In genomic region chr10:74705361-74705980, GRCh38 we compare ENCODE assay signal across 20 cellular contexts.
DNase-seq lines count a peak whose midpoint lies in the region; FAIRE-seq and TF ChIP-seq lines count a peak whose summit lies in the region.
"Had no signal": no experiment of that assay in that cellular context is flagged by ENCODE, and none has a peak within 500 bp of the region (broad histone marks: within the 10 kb centered on the region; RNA-seq: fewer than 3 reads in every experiment).

No MANE protein-coding gene starts in this region.

- TF ChIP-seq CTCF in nephron (IDR thresholded peaks at IDR 0.05; ENCODE audit: unreplicated experiment in 3 of 3) (no peak), endodermal cell (conservative IDR thresholded peaks at IDR 0.05) (no peak)

- H3K36me3 ChIP-seq in endodermal cell (ENCODE audit: control insufficient read depth, insufficient read depth, low read length): no peaks in the 10 kb centered on the region

- H3K27ac ChIP-seq in endodermal cell (ENCODE audit: low read depth, low read length): no peak overlapping the region
- H3K27ac ChIP-seq: epithelial cell of prostate, foreskin keratinocyte, parathyroid adenoma, skin epidermis had no signal

- H3K9ac ChIP-seq in endodermal cell (ENCODE audit: extremely low read depth, low read length, poor library complexity, severe bottlenecking): no peak overlapping the region
- H3K9ac ChIP-seq: parathyroid adenoma had no signal

- no peaks in the 10 kb centered on the region for H3K9me3 ChIP-seq in endodermal cell (ENCODE audit: control insufficient read depth, low read length)

- H3K27me3 Mint-ChIP-seq in nephron (ENCODE audit: low read depth) (no peaks in the 10 kb centered on the region), endodermal cell (ENCODE audit: insufficient read depth) (no peaks in the 10 kb centered on the region)
- H3K27me3 Mint-ChIP-seq: activated CD4-positive, alpha-beta T cell treated with anti-CD3 and anti-CD28 coated beads, Interleukin-2, amount 10 ng/mL, durations not matched to agents 7 days and 5 days; dendritic cell treated with granulocyte-macrophage colony-stimulating factor and Interleukin-4, amounts not matched to agents 40 ng/mL and 50 ng/mL, for 4 days; naive B cell had no signal

- DNase-seq in GM18507 (ENCODE audit: extremely low spot score, insufficient read length, low read depth): no peak
- DNase-seq in NCI-H146 treated with DMSO at 0.1 percent for 48 hours (lab: John Stamatoyannopoulos, UW; ENCODE audit: unreplicated experiment): peak; percentile 90
- DNase-seq in NCI-H69 (lab: John Stamatoyannopoulos, UW): peak; percentile 96
- DNase-seq in SIG-M5 (lab: John Stamatoyannopoulos, UW): no peak
- no peak for DNase-seq in NK-92 treated with Interleukin-12 subunit alpha and Interleukin-12 subunit beta, amount 100 ng/mL, for 24 hours (lab: John Stamatoyannopoulos, UW)
- no peak for DNase-seq in stimulated activated CD4-positive, alpha-beta T cell treated with anti-CD3 and anti-CD28 coated beads, Interleukin-4, amount 100 ng/mL, for 4 hours
- DNase-seq in endodermal cell: no peak
- DNase-seq: activated CD4-positive, alpha-beta T cell treated with anti-CD3 and anti-CD28 coated beads, Interleukin-2, amount 10 ng/mL, durations not matched to agents 7 days and 5 days; activated CD8-positive, alpha-beta memory T cell treated with anti-CD3 and anti-CD28 coated beads, Interleukin-2, amount 50 U/mL, for 4 hours; foreskin keratinocyte; GF-D8; kidney; naive B cell; NCI-H226; stimulated activated CD4-positive, alpha-beta T cell treated with anti-CD3 and anti-CD28 coated beads, Interleukin-2, amount 100 ng/mL, for 48 hours had no signal

- peak; percentile 12 for FAIRE-seq in GM18507 (lab: Jason Lieb, UNC)
- FAIRE-seq: kidney had no signal

- WGBS in endodermal cell (ENCODE audit: insufficient coverage in 1 of 2, insufficient read length in 1 of 2), 2 experiments: 94 to 100% methylated on average over 1 to 3 of the region's 3 CpGs

- H3K4me1 Mint-ChIP-seq in nephron: peaks cover 20% of the 10 kb centered on the region
- no peaks in the 10 kb centered on the region for H3K4me1 Mint-ChIP-seq in endodermal cell
- H3K4me1 Mint-ChIP-seq: activated CD4-positive, alpha-beta T cell treated with anti-CD3 and anti-CD28 coated beads, Interleukin-2, amount 10 ng/mL, durations not matched to agents 7 days and 5 days had no signal

- no peaks in the 10 kb centered on the region for H3K4me1 ChIP-seq in endodermal cell (ENCODE audit: control insufficient read depth, insufficient read depth, low read length)
- H3K4me1 ChIP-seq: foreskin keratinocyte, parathyroid adenoma had no signal

- H3K27ac Mint-ChIP-seq in nephron: peak overlapping the region; percentile 8 to 65 (median 21)
- H3K27ac Mint-ChIP-seq in endodermal cell: no peak overlapping the region
- H3K27ac Mint-ChIP-seq: activated CD4-positive, alpha-beta T cell treated with anti-CD3 and anti-CD28 coated beads, Interleukin-2, amount 10 ng/mL, durations not matched to agents 7 days and 5 days; dendritic cell treated with granulocyte-macrophage colony-stimulating factor and Interleukin-4, amounts not matched to agents 40 ng/mL and 50 ng/mL, for 4 days had no signal

- H3K9me3 Mint-ChIP-seq in nephron (no peaks in the 10 kb centered on the region), endodermal cell (no peaks in the 10 kb centered on the region)
- H3K9me3 Mint-ChIP-seq: activated CD4-positive, alpha-beta T cell treated with anti-CD3 and anti-CD28 coated beads, Interleukin-2, amount 10 ng/mL, durations not matched to agents 7 days and 5 days; dendritic cell treated with granulocyte-macrophage colony-stimulating factor and Interleukin-4, amounts not matched to agents 40 ng/mL and 50 ng/mL, for 4 days; naive B cell had no signal

- H3K36me3 Mint-ChIP-seq in nephron (ENCODE audit: low read depth) (peaks cover 11% of the 10 kb centered on the region), endodermal cell (ENCODE audit: low read depth) (peaks cover 4% of the 10 kb centered on the region)

- H3K4me3 Mint-ChIP-seq in nephron (no peak overlapping the region), endodermal cell (no peak overlapping the region)
- H3K4me3 Mint-ChIP-seq: activated CD4-positive, alpha-beta T cell treated with anti-CD3 and anti-CD28 coated beads, Interleukin-2, amount 10 ng/mL, durations not matched to agents 7 days and 5 days; dendritic cell treated with granulocyte-macrophage colony-stimulating factor and Interleukin-4, amounts not matched to agents 40 ng/mL and 50 ng/mL, for 4 days; naive B cell had no signal

- no peak overlapping the region for H3K4me3 ChIP-seq in endodermal cell (ENCODE audit: low read length)
- H3K4me3 ChIP-seq: skin epidermis had no signal

- H3K27me3 ChIP-seq in endodermal cell (ENCODE audit: control insufficient read depth, insufficient read depth, low read length, poor library complexity, severe bottlenecking): no peaks in the 10 kb centered on the region
- H3K27me3 ChIP-seq: foreskin keratinocyte had no signal

Comparison
In these comparisons a context has a peak if more than half of its experiments do, and no peak if none do; other contexts are left out.
1. DNase-seq: peak in NCI-H146 treated with DMSO at 0.1 percent for 48 hours (single experiment) and NCI-H69 (single experiment); none in GM18507 (single experiment), SIG-M5 (single experiment), NK-92 treated with Interleukin-12 subunit alpha and Interleukin-12 subunit beta, amount 100 ng/mL, for 24 hours (single experiment), stimulated activated CD4-positive, alpha-beta T cell treated with anti-CD3 and anti-CD28 coated beads, Interleukin-4, amount 100 ng/mL, for 4 hours (0 of 2) and endodermal cell (single experiment).